In the genomic region with DNA sequence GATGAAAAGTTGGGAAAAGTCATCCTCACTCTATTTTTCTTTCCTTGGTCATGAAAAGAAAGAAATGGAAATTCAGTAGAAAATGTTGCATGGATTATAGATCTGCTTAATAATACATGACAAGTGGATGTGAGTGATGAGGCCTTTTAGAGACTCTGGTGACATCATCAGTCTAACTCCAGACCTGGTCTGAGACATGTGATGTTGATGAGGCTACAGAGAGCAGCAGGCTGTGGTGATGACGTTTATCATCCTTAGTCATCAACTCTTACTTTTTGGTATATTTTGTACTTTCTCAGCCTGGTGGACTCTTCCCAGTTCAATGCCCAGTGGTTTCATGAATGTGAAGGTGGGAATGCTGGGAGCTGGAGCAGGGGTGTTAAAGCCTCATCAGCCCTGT, we compare ENCODE assay signal across 1 cellular context.
TF ChIP-seq lines count a peak whose summit lies in the region.

No MANE protein-coding gene starts in this region.

TF ChIP-seq in SK-N-SH treated with all-trans-retinoic acid at 6 μM for 48 hours, 23 proteins besides CTCF, POLR2A, EP300 and RAD21 (continued from another document):
- TF ChIP-seq, protein P1, sequence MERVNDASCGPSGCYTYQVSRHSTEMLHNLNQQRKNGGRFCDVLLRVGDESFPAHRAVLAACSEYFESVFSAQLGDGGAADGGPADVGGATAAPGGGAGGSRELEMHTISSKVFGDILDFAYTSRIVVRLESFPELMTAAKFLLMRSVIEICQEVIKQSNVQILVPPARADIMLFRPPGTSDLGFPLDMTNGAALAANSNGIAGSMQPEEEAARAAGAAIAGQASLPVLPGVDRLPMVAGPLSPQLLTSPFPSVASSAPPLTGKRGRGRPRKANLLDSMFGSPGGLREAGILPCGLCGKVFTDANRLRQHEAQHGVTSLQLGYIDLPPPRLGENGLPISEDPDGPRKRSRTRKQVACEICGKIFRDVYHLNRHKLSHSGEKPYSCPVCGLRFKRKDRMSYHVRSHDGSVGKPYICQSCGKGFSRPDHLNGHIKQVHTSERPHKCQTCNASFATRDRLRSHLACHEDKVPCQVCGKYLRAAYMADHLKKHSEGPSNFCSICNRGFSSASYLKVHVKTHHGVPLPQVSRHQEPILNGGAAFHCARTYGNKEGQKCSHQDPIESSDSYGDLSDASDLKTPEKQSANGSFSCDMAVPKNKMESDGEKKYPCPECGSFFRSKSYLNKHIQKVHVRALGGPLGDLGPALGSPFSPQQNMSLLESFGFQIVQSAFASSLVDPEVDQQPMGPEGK (CRISPR knock-in tag; IDR thresholded peaks at IDR 0.05; ENCODE audit: borderline replicate concordance) = no peak
- TF ChIP-seq GLIS3 (CRISPR knock-in tag; IDR thresholded peaks at IDR 0.05) (no peak), SNAI2 (CRISPR knock-in tag; IDR thresholded peaks at IDR 0.05) (no peak), ZFP3 (CRISPR knock-in tag; IDR thresholded peaks at IDR 0.05) (no peak), ZNF8 (CRISPR knock-in tag; IDR thresholded peaks at IDR 0.05) (no peak)
